Comparison of ENCODE assay signal across 24 cellular contexts in the genomic region with DNA sequence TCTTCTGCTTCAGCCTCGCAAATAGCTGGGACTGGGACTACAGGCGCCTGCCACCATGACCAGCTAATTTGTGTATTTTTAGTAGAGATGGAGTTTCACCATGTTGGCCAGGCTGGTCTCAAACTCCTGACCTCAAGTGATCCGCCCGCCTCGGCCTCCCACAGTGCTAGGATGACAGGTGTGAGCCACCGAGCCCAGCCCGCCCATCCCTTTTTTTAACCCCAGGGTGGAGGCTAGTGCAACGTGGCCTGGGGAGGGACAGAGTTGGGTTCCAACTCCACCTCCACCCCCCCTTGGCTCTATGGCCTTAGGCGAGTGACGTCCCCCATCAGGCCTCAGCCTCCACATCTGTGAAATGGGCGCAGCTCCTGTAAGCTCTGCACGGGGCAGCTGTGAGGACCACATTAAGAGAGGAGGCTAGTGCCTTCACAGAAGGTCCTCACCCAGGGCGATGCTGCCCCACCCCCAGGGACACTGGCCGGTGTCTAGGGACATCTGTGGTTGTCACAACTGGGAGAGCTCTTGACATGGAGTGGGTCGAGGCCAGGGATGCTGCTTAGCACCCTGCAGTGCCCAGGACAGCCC. TPM values are rescaled to one million over a fixed set of nuclear protein-coding genes. Genes with fewer than 3 reads are reported as not detected.
"Had no signal": no experiment of that assay in that cellular context is flagged by ENCODE, and none has a peak within 500 bp of the region (broad histone marks: within the 10 kb centered on the region; RNA-seq: fewer than 3 reads in every experiment).

No MANE protein-coding gene starts in this region.

- H3K27ac ChIP-seq: cardiac muscle cell, SK-N-MC had no signal

- H3K9me3 ChIP-seq: prostate gland had no signal

- FAIRE-seq: kidney had no signal

- H3K36me3 ChIP-seq: cardiac muscle cell had no signal

- ATAC-seq: activated CD4-positive, CD25-positive, alpha-beta regulatory T cell treated with anti-CD3 and anti-CD28 coated beads, Interleukin-2, amount 50 U/mL, for 24 hours; activated naive CD8-positive, alpha-beta T cell treated with anti-CD3 and anti-CD28 coated beads, Interleukin-2, amount 50 U/mL, for 24 hours; left ventricle myocardium superior; natural killer cell treated with Interleukin-12 subunit alpha and Interleukin-12 subunit beta and Interleukin-15 and Interleukin-18, amount 100 ng/mL, for 72 hours; sciatic nerve; stimulated activated memory B cell treated with anti-CD40 and anti-IgM and Interleukin-4, amounts not matched to agents 10 μg/mL and 1 μg/mL and 100 μg/mL, for 72 hours; T-cell had no signal

- H3K4me3 ChIP-seq: cardiac muscle cell, dorsolateral prefrontal cortex, prostate gland, SK-N-MC had no signal

- H3K27me3 ChIP-seq: cardiac muscle cell, dorsolateral prefrontal cortex had no signal

- DNase-seq: activated CD4-positive, alpha-beta T cell treated with anti-CD3 and anti-CD28 coated beads, Interleukin-2, amount 50 U/mL, for 1 hour; activated naive CD4-positive, alpha-beta T cell; activated naive CD8-positive, alpha-beta T cell treated with anti-CD3 and anti-CD28 coated beads, Interleukin-2, amount 50 U/mL, for 24 hours; activated T-cell treated with anti-CD3 and anti-CD28 coated beads for 4 hours; dorsolateral prefrontal cortex; hippocampal formation; kidney; left ventricle myocardium superior; mesenchymal stem cell; occipital lobe; stimulated activated CD4-positive, alpha-beta T cell treated with anti-CD3 and anti-CD28 coated beads, Interleukin-12 subunit alpha, Interleukin-12 subunit beta, amount 100 ng/mL, for 4 hours; T-cell; T-helper 9 cell had no signal

- H3K4me1 ChIP-seq: prostate gland had no signal

RNA-seq across cellular contexts. Expression of gene SMIM24, which starts 37.7 kb away (rescaled TPM):
- total RNA-seq: glomerular endothelial cell, left ventricle myocardium superior, occipital lobe, sciatic nerve had no signal

RNA-seq across cellular contexts. Expression of gene SMIM44, which starts 40.7 kb away (rescaled TPM):
- total RNA-seq: activated CD8-positive, alpha-beta memory T cell treated with anti-CD3 and anti-CD28 coated beads for 36 hours; cardiac muscle cell; glomerular endothelial cell; kidney; left ventricle myocardium superior; natural killer cell treated with Interleukin-12 subunit alpha and Interleukin-12 subunit beta and Interleukin-15 and Interleukin-18, amount 100 ng/mL, for 72 hours; occipital lobe; sciatic nerve; T-cell had no signal
- polyA plus RNA-seq: cardiac muscle cell, esophagus, thymus had no signal
